In genomic region chr19:49852631-49853126, GRCh38 we compare ENCODE assay signal across 8 cellular contexts. TPM values are rescaled to one million over a fixed set of nuclear protein-coding genes. Genes with fewer than 3 reads are reported as not detected.
A peak's percentile ranks its signal among the peaks of the same experiment; 100 is the strongest.
DNase-seq lines count a peak whose midpoint lies in the region; ATAC-seq and TF ChIP-seq lines count a peak whose summit lies in the region.

No MANE protein-coding gene starts in this region.

- 89% methylated on average over 14 of the region's 14 CpGs for whole genome bisulfite sequencing in HUES64

- intact Hi-C loops in MCF 10A (cut with micrococcal nuclease), result loop anchor here (5.0 to 10.0 kb wide), 2 partner anchors 85 to 178 kb away; partner anchors contain the start of genes AP2A1 and PRMT1

- no peaks in the 10 kb centered on the region for H3K9me3 ChIP-seq in HUES64 (ENCODE audit: insufficient read depth, low read depth, low read length)
- no peaks in the 10 kb centered on the region for H3K9me3 ChIP-seq in muscle layer of colon (ENCODE audit: low read length)

- peak overlapping the region; percentile 84 for H3K4me3 Mint-ChIP-seq in MCF 10A (ENCODE audit: unreplicated experiment)

- H3K4me3 ChIP-seq in AG10803 (ENCODE audit: low read length) (peak overlapping the region; percentile 90), HUES64 (ENCODE audit: low read length) (peak overlapping the region; percentile 75), muscle layer of colon (ENCODE audit: low read depth in 1 of 2, low read length in 2 of 2) (peak overlapping the region; percentile 53 to 68)

- peaks cover 32% of the 10 kb centered on the region for H3K4me1 Mint-ChIP-seq in MCF 10A (ENCODE audit: insufficient read depth, unreplicated experiment)

- no peaks in the 10 kb centered on the region for H3K27me3 Mint-ChIP-seq in MCF 10A (ENCODE audit: insufficient read depth, unreplicated experiment)

- TF ChIP-seq CTCF in AG10803 (conservative IDR thresholded peaks at IDR 0.05; ENCODE audit: low read length) (no peak), MCF 10A (IDR thresholded peaks at IDR 0.05; ENCODE audit: unreplicated experiment) (no peak)

- TSS peak; percentile 55 for BruUV-seq in MCF 10A (replicated peaks; lab: Mats Ljungman, UMichigan)

- H3K27me3 ChIP-seq in HUES64 (ENCODE audit: insufficient read depth, low read length) (no peaks in the 10 kb centered on the region), muscle layer of colon (ENCODE audit: control insufficient read depth in 1 of 2, insufficient read depth in 2 of 2, low read length in 2 of 2) (no peaks in the 10 kb centered on the region)

- CTCF ChIA-PET in MCF 10A (lab: Yijun Ruan, JAX), result interaction anchor here (0.5 to 0.8 kb wide), 2 partner anchors 170 to 180 kb away, joined by 3 to 4 read pairs; no protein-coding TSS in a partner anchor

- H3K4me1 ChIP-seq in HUES64 (ENCODE audit: insufficient read depth, low read length) (peaks cover 17% of the 10 kb centered on the region), muscle layer of colon (ENCODE audit: insufficient read depth, low read length) (peaks cover 27% of the 10 kb centered on the region)

- H3K36me3 ChIP-seq in HUES64 (ENCODE audit: insufficient read depth, low read length) (peaks cover 44% of the 10 kb centered on the region), muscle layer of colon (ENCODE audit: insufficient read depth, low read length) (peaks cover 12% of the 10 kb centered on the region)

- no peak overlapping the region for H3K9ac ChIP-seq in HUES64 (ENCODE audit: low read depth, low read length)
- no peak overlapping the region for H3K9ac ChIP-seq in muscle layer of colon (ENCODE audit: low read length)

- peaks cover 37% of the 10 kb centered on the region for H3K36me3 Mint-ChIP-seq in MCF 10A (ENCODE audit: insufficient read depth, unreplicated experiment)

- H3K27ac ChIP-seq in HUES64 (ENCODE audit: low read depth, low read length), result no peak overlapping the region
- peak overlapping the region; percentile 49 for H3K27ac ChIP-seq in muscle layer of colon (ENCODE audit: low read depth, low read length)

- DNase-seq in AG10803 (ENCODE audit: low read depth), result no peak
- no peak for DNase-seq in MCF 10A (ENCODE audit: unreplicated experiment)
- DNase-seq in dedifferentiated amniotic fluid mesenchymal stem cell (ENCODE audit: extremely low spot score), result no peak
- DNase-seq in NCI-H446 treated with DMSO at 0.1 percent for 48 hours (lab: John Stamatoyannopoulos, UW), result no peak
- no peak for DNase-seq in activated gamma-delta T cell treated with Interleukin-2 at 50 U/mL for 16 hours

- POLR2A ChIA-PET in MCF 10A (lab: Yijun Ruan, JAX), result interaction anchor here (0.6 to 4.3 kb wide), 8 partner anchors 8 to 357 kb away, joined by 3 to 40 read pairs (median 5); partner anchors contain the start of genes AP2A1 and MED25

- no peak for ATAC-seq in GM18868 (IDR thresholded peaks at IDR 0.05; ENCODE audit: unreplicated experiment)

- H3K27ac Mint-ChIP-seq in MCF 10A (ENCODE audit: low read depth, unreplicated experiment), result no peak overlapping the region

- H3K9me3 Mint-ChIP-seq in MCF 10A (ENCODE audit: unreplicated experiment), result peaks cover 6% of the 10 kb centered on the region

RNA-seq across cellular contexts. Expression of gene PTOV1, which starts 1.7 kb away (rescaled TPM):
- polyA plus RNA-seq in HUES64 (2013, experiment 1 of 2), result 193 TPM
- 199 TPM for polyA plus RNA-seq in HUES64 (2013, experiment 2 of 2)
- 68.5 and 78.8 TPM in 2 replicates for total RNA-seq in MCF 10A (2022)

RNA-seq across cellular contexts. Expression of gene PNKP, which starts 14.7 kb away (rescaled TPM):
- polyA plus RNA-seq in HUES64 (2013, experiment 1 of 2), result 54.9 TPM
- 50.5 TPM for polyA plus RNA-seq in HUES64 (2013, experiment 2 of 2)
- total RNA-seq in MCF 10A (2022), result 70.7 and 90.3 TPM in 2 replicates

RNA-seq across cellular contexts. Expression of gene AKT1S1, which starts 24.5 kb away (rescaled TPM):
- polyA plus RNA-seq in HUES64 (2013, experiment 1 of 2), result 41.6 TPM
- polyA plus RNA-seq in HUES64 (2013, experiment 2 of 2), result 37.1 TPM
- 74.7 and 79.2 TPM in 2 replicates for total RNA-seq in MCF 10A (2022)

RNA-seq across cellular contexts. Expression of gene TBC1D17, which starts 24.8 kb away (rescaled TPM):
- polyA plus RNA-seq in HUES64 (2013, experiment 1 of 2), result 30.9 TPM
- 30.7 TPM for polyA plus RNA-seq in HUES64 (2013, experiment 2 of 2)
- 25.2 and 25.5 TPM in 2 replicates for total RNA-seq in MCF 10A (2022)

RNA-seq across cellular contexts. Expression of gene MED25, which starts 34.6 kb away (rescaled TPM):
- polyA plus RNA-seq in HUES64 (2013, experiment 1 of 2), result 53.4 TPM
- 52.7 TPM for polyA plus RNA-seq in HUES64 (2013, experiment 2 of 2)
- 39.9 and 43.2 TPM in 2 replicates for total RNA-seq in MCF 10A (2022)
